1 cellular context compared by ENCODE assay signal in the genomic region with DNA sequence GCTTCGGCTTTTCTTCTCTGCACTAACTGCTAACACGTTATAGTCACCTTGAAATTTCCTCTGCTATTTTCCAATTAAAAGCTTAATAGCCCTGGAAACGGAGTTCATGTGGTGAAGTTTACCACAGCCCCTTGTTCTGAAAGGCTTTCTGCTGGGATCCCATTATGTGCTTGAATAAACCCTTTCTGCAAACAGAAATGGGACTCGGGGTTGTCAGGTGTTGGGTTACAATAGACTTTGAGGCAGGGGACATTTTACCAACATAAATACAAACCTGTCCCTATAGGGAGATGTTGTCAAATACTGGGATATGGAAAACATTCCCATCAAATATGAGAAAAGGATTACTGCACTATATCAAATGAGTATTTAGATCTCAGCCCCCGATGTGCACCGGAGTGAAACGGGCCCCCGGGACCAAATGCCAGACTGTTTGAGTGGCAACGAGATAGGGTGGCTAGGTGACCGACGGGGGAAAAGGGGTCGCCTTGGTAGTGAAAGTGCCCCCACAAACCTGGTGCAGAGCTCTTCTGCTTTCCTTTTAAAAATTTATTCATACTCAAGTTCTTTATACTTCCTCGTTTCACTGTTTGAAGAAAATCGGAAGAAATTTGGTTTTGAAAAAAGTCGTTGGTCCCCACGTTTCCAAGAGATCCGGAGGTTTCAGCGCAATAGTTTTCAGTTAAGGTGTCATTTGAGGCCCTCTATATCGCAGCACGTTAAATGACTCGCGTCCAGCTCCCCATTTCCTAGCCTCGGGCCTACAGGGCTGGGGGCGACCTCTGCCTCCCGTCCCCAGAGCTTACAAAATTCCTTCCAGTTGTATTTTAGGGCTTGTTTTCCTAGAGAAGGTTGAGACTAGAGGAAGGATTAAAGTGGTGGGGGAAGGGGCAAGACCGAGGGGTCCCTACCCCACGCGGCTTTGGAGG.
TF ChIP-seq lines count a peak whose summit lies in the region.

No MANE protein-coding gene starts in this region.

TF ChIP-seq in SK-N-SH, 30 proteins besides CTCF, POLR2A, EP300 and RAD21 (continued from another document):
- TF ChIP-seq, protein P1, sequence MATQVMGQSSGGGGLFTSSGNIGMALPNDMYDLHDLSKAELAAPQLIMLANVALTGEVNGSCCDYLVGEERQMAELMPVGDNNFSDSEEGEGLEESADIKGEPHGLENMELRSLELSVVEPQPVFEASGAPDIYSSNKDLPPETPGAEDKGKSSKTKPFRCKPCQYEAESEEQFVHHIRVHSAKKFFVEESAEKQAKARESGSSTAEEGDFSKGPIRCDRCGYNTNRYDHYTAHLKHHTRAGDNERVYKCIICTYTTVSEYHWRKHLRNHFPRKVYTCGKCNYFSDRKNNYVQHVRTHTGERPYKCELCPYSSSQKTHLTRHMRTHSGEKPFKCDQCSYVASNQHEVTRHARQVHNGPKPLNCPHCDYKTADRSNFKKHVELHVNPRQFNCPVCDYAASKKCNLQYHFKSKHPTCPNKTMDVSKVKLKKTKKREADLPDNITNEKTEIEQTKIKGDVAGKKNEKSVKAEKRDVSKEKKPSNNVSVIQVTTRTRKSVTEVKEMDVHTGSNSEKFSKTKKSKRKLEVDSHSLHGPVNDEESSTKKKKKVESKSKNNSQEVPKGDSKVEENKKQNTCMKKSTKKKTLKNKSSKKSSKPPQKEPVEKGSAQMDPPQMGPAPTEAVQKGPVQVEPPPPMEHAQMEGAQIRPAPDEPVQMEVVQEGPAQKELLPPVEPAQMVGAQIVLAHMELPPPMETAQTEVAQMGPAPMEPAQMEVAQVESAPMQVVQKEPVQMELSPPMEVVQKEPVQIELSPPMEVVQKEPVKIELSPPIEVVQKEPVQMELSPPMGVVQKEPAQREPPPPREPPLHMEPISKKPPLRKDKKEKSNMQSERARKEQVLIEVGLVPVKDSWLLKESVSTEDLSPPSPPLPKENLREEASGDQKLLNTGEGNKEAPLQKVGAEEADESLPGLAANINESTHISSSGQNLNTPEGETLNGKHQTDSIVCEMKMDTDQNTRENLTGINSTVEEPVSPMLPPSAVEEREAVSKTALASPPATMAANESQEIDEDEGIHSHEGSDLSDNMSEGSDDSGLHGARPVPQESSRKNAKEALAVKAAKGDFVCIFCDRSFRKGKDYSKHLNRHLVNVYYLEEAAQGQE (IDR thresholded peaks at IDR 0.05; ENCODE audit: low read depth, low read length): no peak
- TF ChIP-seq CHD2 (IDR thresholded peaks at IDR 0.05; ENCODE audit: low read length, partially characterized antibody): no peak
- TF ChIP-seq TAF1 (IDR thresholded peaks at IDR 0.05; ENCODE audit: borderline replicate concordance, low read depth, low read length): no peak
- TF ChIP-seq TCF12 (IDR thresholded peaks at IDR 0.05): no peak
- no peak for TF ChIP-seq GATA2 (CRISPR knock-in tag; IDR thresholded peaks at IDR 0.05)
- TF ChIP-seq GABPA (IDR thresholded peaks at IDR 0.05; ENCODE audit: low read depth): no peak
